8 cellular contexts compared by ENCODE assay signal in genomic region chr6:36387440-36388303, GRCh38. TPM values are rescaled to one million over a fixed set of nuclear protein-coding genes. Genes with fewer than 3 reads are reported as not detected.
DNase-seq lines count a peak whose midpoint lies in the region; ATAC-seq and TF ChIP-seq lines count a peak whose summit lies in the region.

ETV7 (minus strand) TSS chr6:36387669; CDS start chr6:36387541, 128 bp downstream.

- H3K36me3 ChIP-seq in BLaER1 treated with 17β-estradiol and CSF1 and Interleukin-3, amounts not matched to agents 10 nM and 100 nM = no peaks in the 10 kb centered on the region
- H3K36me3 ChIP-seq in neuron (ENCODE audit: insufficient read depth, low read length) = no peaks in the 10 kb centered on the region
- no peaks in the 10 kb centered on the region for H3K36me3 ChIP-seq in transverse colon

- H3K4me1 ChIP-seq in BLaER1 treated with 17β-estradiol and CSF1 and Interleukin-3, amounts not matched to agents 10 nM and 100 nM = peaks cover 21 to 37% (median 24%) of the 10 kb centered on the region in 10 experiments
- H3K4me1 ChIP-seq in neuron (ENCODE audit: insufficient read depth, low read length) (peaks cover 18% of the 10 kb centered on the region), transverse colon (peaks cover 0 to 15% (median 11%) of the 10 kb centered on the region in 4 donors)

- H3K9me3 ChIP-seq in BLaER1 treated with 17β-estradiol and CSF1 and Interleukin-3, amounts not matched to agents 10 nM and 100 nM (replicated peaks in 1 of 11) = no peaks in the 10 kb centered on the region
- H3K9me3 ChIP-seq in neuron (ENCODE audit: low read length) = peaks cover 1% of the 10 kb centered on the region
- no peaks in the 10 kb centered on the region for H3K9me3 ChIP-seq in transverse colon

- TF ChIP-seq EP300 in transverse colon (IDR thresholded peaks at IDR 0.05; ENCODE audit: low read depth) = no peak

- peak within 1 kb of the TSS; percentile 2 to 54 (median 39); a peak in 18 of 22 replicates for H3K9ac ChIP-seq in BLaER1 treated with 17β-estradiol and CSF1 and Interleukin-3, amounts not matched to agents 10 nM and 100 nM

- H3K4me3 ChIP-seq in BLaER1 treated with 17β-estradiol and CSF1 and Interleukin-3, amounts not matched to agents 10 nM and 100 nM = peak within 1 kb of the TSS; percentile 46 to 72 (median 59)
- peak within 1 kb of the TSS; percentile 44 for H3K4me3 ChIP-seq in LNCaP clone FGC (ENCODE audit: low read depth, low read length)
- peak within 1 kb of the TSS; percentile 58 for H3K4me3 ChIP-seq in fibroblast of pulmonary artery (replicated peaks; ENCODE audit: low read depth, low read length)
- H3K4me3 ChIP-seq in neuron (ENCODE audit: low read length) = peak within 1 kb of the TSS; percentile 27
- H3K4me3 ChIP-seq in transverse colon = peak within 1 kb of the TSS; percentile 55 to 81 (median 70)

- peak within 1 kb of the TSS; percentile 78 to 99 (median 93) for H3K4me2 ChIP-seq in BLaER1 treated with 17β-estradiol and CSF1 and Interleukin-3, amounts not matched to agents 10 nM and 100 nM

- DNase-seq in LNCaP clone FGC (ENCODE audit: low read depth) (no peak), activated T-cell treated with anti-CD3 and anti-CD28 coated beads for 4 hours (peak; percentile 57), fibroblast of pulmonary artery (ENCODE audit: low read depth) (peak; percentile 21), transverse colon (peak; percentile 66), cortex of kidney (lab: John Stamatoyannopoulos, UW) (no peak)

- 15 to 40% methylated on average over 1 to 65 of the region's 65 CpGs for WGBS in transverse colon (ENCODE audit: low coverage in 1 of 2), 2 donors

- intact Hi-C loops in transverse colon (cut with DNase I; ENCODE audit: low total_unique reads) = no loop called here

- 0 out of 22 replicates have a peak within 1 kb of the TSS, but pooled peaks of 1 of the 11 experiments have one; percentile 5 for H3K27ac ChIP-seq in BLaER1 treated with 17β-estradiol and CSF1 and Interleukin-3, amounts not matched to agents 10 nM and 100 nM
- H3K27ac ChIP-seq in transverse colon = peak within 1 kb of the TSS; percentile 40 to 81 (median 59)

- TF ChIP-seq POLR2A in transverse colon (IDR thresholded peaks at IDR 0.05) = peak; percentile 28

- TF ChIP-seq CTCF in LNCaP clone FGC (IDR thresholded peaks at IDR 0.05; ENCODE audit: control insufficient read depth, extremely low read depth, insufficient read depth) (no peak), fibroblast of pulmonary artery (IDR thresholded peaks at IDR 0.05; ENCODE audit: low read length, missing control alignments) (no peak), transverse colon (IDR thresholded peaks at IDR 0.05) (peak in 2 of 5 experiments; percentile 11 to 32)

- H3K27me3 ChIP-seq in BLaER1 treated with 17β-estradiol and CSF1 and Interleukin-3, amounts not matched to agents 10 nM and 100 nM = peaks cover 45 to 73% (median 66%) of the 10 kb centered on the region in 11 experiments
- H3K27me3 ChIP-seq in neuron (ENCODE audit: insufficient read depth, low read length) (peaks cover 62% of the 10 kb centered on the region), transverse colon (no peaks in the 10 kb centered on the region)

- no peak for ATAC-seq in HG03135 (IDR thresholded peaks at IDR 0.05; ENCODE audit: unreplicated experiment)

- H4K20me1 ChIP-seq in BLaER1 treated with 17β-estradiol and CSF1 and Interleukin-3, amounts not matched to agents 10 nM and 100 nM = peaks cover 0 to 16% (median 8%) of the 10 kb centered on the region in 11 experiments; a peak in 8 of 22 replicates

- H2AFZ ChIP-seq in neuron (ENCODE audit: low read depth, low read length) = peak within 1 kb of the TSS; percentile 34

- in situ Hi-C loops in transverse colon (cut with MboI; ENCODE audit: low pct_ligation_motif_present in 1 of 4, low pct_unique_long_range_greater_than_20kb in 1 of 4, low sequenced_read_pairs in 3 of 4) = no loop called here

RNA-seq across cellular contexts. Expression of gene ETV7, which starts in this region (rescaled TPM):
- total RNA-seq in transverse colon = 1 to 10 TPM; 1.3 to 4.2 (median 3.0) TPM

Comparison
In these comparisons a context has a peak if more than half of its experiments do, and no peak if none do; other contexts are left out.
1. DNase-seq: peak in activated T-cell treated with anti-CD3 and anti-CD28 coated beads for 4 hours (single experiment), fibroblast of pulmonary artery (single experiment) and transverse colon (single experiment); none in LNCaP clone FGC (single experiment) and cortex of kidney (single experiment).
2. Peak in every context shown above with its lines, with median percentiles within 50 percentile points of each other: H3K4me3 ChIP-seq.